13 cellular contexts compared by ENCODE assay signal in the genomic region with DNA sequence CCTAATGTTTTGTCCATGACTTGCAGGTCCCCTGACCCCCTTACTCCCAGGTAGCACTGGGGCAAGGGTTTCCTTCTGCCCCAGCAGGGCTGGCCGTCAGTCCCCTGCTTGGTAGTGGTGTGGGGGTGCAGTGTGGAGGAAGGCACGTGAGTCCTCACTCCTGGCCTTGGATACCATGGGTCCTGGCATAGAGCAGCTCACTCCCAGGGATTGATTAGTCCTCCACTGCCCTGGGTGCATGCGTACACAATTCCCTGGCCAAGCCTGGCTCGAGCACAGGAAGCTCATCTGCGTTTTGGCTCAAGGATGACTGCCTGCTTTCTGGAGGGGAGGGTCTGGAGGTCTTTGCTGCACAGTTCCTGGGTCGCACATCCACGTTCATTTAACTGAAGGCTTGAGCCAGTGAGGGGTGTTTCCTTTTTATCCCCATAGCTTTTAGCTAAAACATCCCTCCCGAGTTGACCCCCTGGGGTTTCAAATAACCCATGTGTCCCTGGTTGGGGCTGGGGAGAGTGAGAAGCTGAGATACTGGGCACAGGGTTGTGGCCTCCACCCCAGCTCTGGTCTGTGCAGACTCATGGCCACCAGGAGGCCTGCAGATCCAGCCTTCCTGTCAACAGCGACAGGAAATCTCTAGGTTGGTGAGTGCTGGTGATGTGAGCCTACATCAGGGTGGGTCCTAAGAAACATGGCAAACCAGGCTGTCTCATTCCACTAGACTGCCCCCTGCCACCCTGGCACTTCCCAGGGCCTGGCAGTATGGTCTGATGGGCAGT. TPM values are rescaled to one million over a fixed set of nuclear protein-coding genes. Genes with fewer than 3 reads are reported as not detected.
DNase-seq lines count a peak whose midpoint lies in the region; ATAC-seq and TF ChIP-seq lines count a peak whose summit lies in the region.
"Had no signal": no experiment of that assay in that cellular context is flagged by ENCODE, and none has a peak within 500 bp of the region (broad histone marks: within the 10 kb centered on the region; RNA-seq: fewer than 3 reads in every experiment).

No MANE protein-coding gene starts in this region.

- no peaks in the 10 kb centered on the region for H3K27me3 Mint-ChIP-seq in activated CD4-positive, alpha-beta memory T cell treated with anti-CD3 and anti-CD28 coated beads for 36 hours

- DNase-seq in heart right ventricle = peak in 1 of 2 donors; percentile 3
- no peak for DNase-seq in cardiac septum (ENCODE audit: low spot score)
- no peak for DNase-seq in activated CD4-positive, alpha-beta memory T cell treated with anti-CD3 and anti-CD28 coated beads for 36 hours
- no peak for DNase-seq in epithelial cell of proximal tubule (ENCODE audit: low read depth)
- DNase-seq in thoracic aorta (ENCODE audit: low spot score) = no peak
- no peak for DNase-seq in NCI-H1105 (lab: John Stamatoyannopoulos, UW)
- no peak for DNase-seq in NCI-H748 treated with DMSO at 0.1 percent for 48 hours (lab: John Stamatoyannopoulos, UW)
- no peak for DNase-seq in ACHN
- DNase-seq: aorta, DMS 273 treated with DMSO at 0.1 percent for 48 hours, head of caudate nucleus, NCI-H345 had no signal

- TF ChIP-seq CTCF in heart right ventricle (IDR thresholded peaks at IDR 0.05) = peak in 4 of 9 donors; percentile 13 to 30 (median 18)
- peak; percentile 27 for TF ChIP-seq CTCF in epithelial cell of proximal tubule (conservative IDR thresholded peaks at IDR 0.05; ENCODE audit: low read depth, low read length)
- TF ChIP-seq CTCF in thoracic aorta (IDR thresholded peaks at IDR 0.05) = no peak

- H3K27ac Mint-ChIP-seq in activated CD4-positive, alpha-beta memory T cell treated with anti-CD3 and anti-CD28 coated beads for 36 hours = peak overlapping the region; percentile 28

- 53 to 60% methylated on average over 9 of the region's 9 CpGs for WGBS in heart right ventricle, 2 donors

- POLR2A ChIA-PET in activated CD4-positive, alpha-beta memory T cell treated with anti-CD3 and anti-CD28 coated beads for 36 hours (lab: Charles Lee) = interaction anchor here (0.6 to 1.5 kb wide), 3 partner anchors 11 to 34 kb away, joined by 3 to 5 read pairs (median 4); no protein-coding TSS in a partner anchor

- H3K4me1 Mint-ChIP-seq in activated CD4-positive, alpha-beta memory T cell treated with anti-CD3 and anti-CD28 coated beads for 36 hours (ENCODE audit: low read depth) = peaks cover 63% of the 10 kb centered on the region

- H3K36me3 ChIP-seq in heart right ventricle = peaks cover 0 to 59% (median 0%) of the 10 kb centered on the region in 9 donors
- H3K36me3 ChIP-seq in thoracic aorta = peaks cover 17% of the 10 kb centered on the region

- no peaks in the 10 kb centered on the region for H3K9me3 Mint-ChIP-seq in activated CD4-positive, alpha-beta memory T cell treated with anti-CD3 and anti-CD28 coated beads for 36 hours

- H3K4me1 ChIP-seq in heart right ventricle (peaks cover 16 to 54% (median 42%) of the 10 kb centered on the region in 9 donors), thoracic aorta (ENCODE audit: control insufficient read depth in 1 of 2, low read depth in 2 of 2) (peaks cover 12 to 30% of the 10 kb centered on the region in 2 donors)

- ATAC-seq in heart right ventricle = peak in 3 of 8 donors; percentile 5 to 19 (median 9)
- ATAC-seq in thoracic aorta (ENCODE audit: insufficient number of reproducible peaks, low FRiP score, low read depth) = no peak

- peaks cover 74% of the 10 kb centered on the region for H3K36me3 Mint-ChIP-seq in activated CD4-positive, alpha-beta memory T cell treated with anti-CD3 and anti-CD28 coated beads for 36 hours

- CTCF ChIA-PET in activated CD4-positive, alpha-beta memory T cell treated with anti-CD3 and anti-CD28 coated beads for 36 hours (lab: Charles Lee) = interaction anchor here (1.0 to 2.4 kb wide), 4 partner anchors 8 to 34 kb away, joined by 6 to 16 read pairs (median 10); partner anchors contain the start of gene HEMK1

- H3K4me3 Mint-ChIP-seq in activated CD4-positive, alpha-beta memory T cell treated with anti-CD3 and anti-CD28 coated beads for 36 hours = no peak overlapping the region

- intact Hi-C loops in heart right ventricle (cut with DNase I) (no loop called here), cardiac septum (cut with DNase I) (no loop called here)
- intact Hi-C loops in activated CD4-positive, alpha-beta memory T cell treated with anti-CD3 and anti-CD28 coated beads for 36 hours (cut with micrococcal nuclease) = no loop called here

- H3K4me3 ChIP-seq in heart right ventricle (no peak overlapping the region), epithelial cell of proximal tubule (ENCODE audit: low read depth, low read length) (no peak overlapping the region), thoracic aorta (no peak overlapping the region)

- H3K9me3 ChIP-seq in heart right ventricle (no peaks in the 10 kb centered on the region), thoracic aorta (no peaks in the 10 kb centered on the region)

- in situ Hi-C loops in ACHN (cut with HindIII; ENCODE audit: low pct_ligation_motif_present, low pct_unique_long_range_greater_than_20kb, low sequenced_read_pairs) = no loop called here

- H3K27me3 ChIP-seq in heart right ventricle = no peaks in the 10 kb centered on the region
- no peaks in the 10 kb centered on the region for H3K27me3 ChIP-seq in thoracic aorta (replicated peaks; ENCODE audit: insufficient read depth)

- peak overlapping the region; percentile 16 to 92 (median 86) for H3K27ac ChIP-seq in heart right ventricle
- H3K27ac ChIP-seq in thoracic aorta = peak overlapping the region; percentile 30 to 52

RNA-seq across cellular contexts. Expression of gene HEMK1, which starts 11.5 kb away (rescaled TPM):
- 10 to 100 TPM; 10.6 to 19.0 (median 14.8) TPM for total RNA-seq in heart right ventricle
- polyA plus RNA-seq in heart right ventricle = 10 to 100 TPM; 13.5 to 17.7 TPM
- 14.4 TPM for total RNA-seq in cardiac septum
- 10 to 100 TPM; 78.7 to 82.6 TPM for total RNA-seq in activated CD4-positive, alpha-beta memory T cell treated with anti-CD3 and anti-CD28 coated beads for 36 hours
- 11.3 and 13.7 TPM in 2 replicates for total RNA-seq in epithelial cell of proximal tubule
- 10 to 100 TPM in 1 of 2 donors, 1 to 10 TPM in 1; 5.4 to 12.7 TPM for total RNA-seq in thoracic aorta

RNA-seq across cellular contexts. Expression of gene C3orf18, which starts 13.3 kb away (rescaled TPM):
- total RNA-seq in heart right ventricle = 10 to 100 TPM; 31.6 to 49.9 (median 43.4) TPM
- 10 to 100 TPM; 19.9 to 28.7 TPM for polyA plus RNA-seq in heart right ventricle
- 35.7 TPM for total RNA-seq in cardiac septum
- 10 to 100 TPM; 16.7 to 17.0 TPM for total RNA-seq in activated CD4-positive, alpha-beta memory T cell treated with anti-CD3 and anti-CD28 coated beads for 36 hours
- total RNA-seq in epithelial cell of proximal tubule = 4.3 and 8.9 TPM in 2 replicates
- total RNA-seq in thoracic aorta = 10 to 100 TPM in 1 of 2 donors, 1 to 10 TPM in 1; 7.8 to 19.0 TPM

RNA-seq across cellular contexts. Expression of gene CISH, which starts 30.7 kb away (rescaled TPM):
- total RNA-seq in heart right ventricle (100 to 1,000 TPM in 1 of 10 donors, 10 to 100 TPM in 6, 1 to 10 TPM in 3; 5.4 to 131 (median 24.0) TPM), cardiac septum (21.1 TPM), epithelial cell of proximal tubule (1.8 and 3.8 TPM in 2 replicates), thoracic aorta (10 to 100 TPM in 1 of 2 donors, 1 to 10 TPM in 1; 4.1 to 13.3 TPM)
- 10 to 100 TPM in 1 of 2 donors, 1 to 10 TPM in 1; 8.9 to 21.1 TPM for polyA plus RNA-seq in heart right ventricle
- total RNA-seq in activated CD4-positive, alpha-beta memory T cell treated with anti-CD3 and anti-CD28 coated beads for 36 hours = 100 to 1,000 TPM; 319 TPM
- polyA plus RNA-seq: neural cell had no signal

RNA-seq across cellular contexts. Expression of gene MAPKAPK3, which starts 36.1 kb away (rescaled TPM):
- total RNA-seq in heart right ventricle (100 to 1,000 TPM; 278 to 496 (median 334) TPM), cardiac septum (266 TPM), epithelial cell of proximal tubule (117 and 131 TPM in 2 replicates), thoracic aorta (10 to 100 TPM; 20.6 to 31.1 TPM)
- 100 to 1,000 TPM; 134 to 225 TPM for polyA plus RNA-seq in heart right ventricle
- 100 to 1,000 TPM; 186 to 187 TPM for total RNA-seq in activated CD4-positive, alpha-beta memory T cell treated with anti-CD3 and anti-CD28 coated beads for 36 hours
